ENCODE assay signal across 8 cellular contexts in genomic region chr3:150602426-150603089, GRCh38. TPM values are rescaled to one million over a fixed set of nuclear protein-coding genes. Genes with fewer than 3 reads are reported as not detected.
DNase-seq lines count a peak whose midpoint lies in the region; ATAC-seq, FAIRE-seq and TF ChIP-seq lines count a peak whose summit lies in the region.

No MANE protein-coding gene starts in this region.

- H3K27me3 Mint-ChIP-seq in activated CD4-positive, alpha-beta T cell treated with anti-CD3 and anti-CD28 coated beads, Interleukin-2, amount 10 ng/mL, durations not matched to agents 7 days and 5 days: no peaks in the 10 kb centered on the region
- H3K27me3 Mint-ChIP-seq in activated naive CD8-positive, alpha-beta T cell: no peaks in the 10 kb centered on the region

- POLR2A ChIA-PET in activated CD4-positive, alpha-beta T cell treated with anti-CD3 and anti-CD28 coated beads, Interleukin-2, amount 10 ng/mL, durations not matched to agents 7 days and 5 days (lab: Charles Lee): interaction anchor here (0.6 to 1.2 kb wide), 5 partner anchors 8 to 101 kb away, joined by 5 to 6 read pairs (median 5); partner anchors contain the start of genes EIF2A, ERICH6 and SERP1

- H3K9me3 ChIP-seq in keratinocyte (ENCODE audit: control insufficient read depth, low read depth, low read length) (no peaks in the 10 kb centered on the region), testis (no peaks in the 10 kb centered on the region)

- H3K4me2 ChIP-seq in keratinocyte (ENCODE audit: control insufficient read depth, extremely low read depth, insufficient read depth, low read depth, low read length): peak overlapping the region; percentile 84

- dilution Hi-C loops in keratinocyte (cut with MboI; ENCODE audit: extremely low pct_ligation_motif_present, low sequenced_read_pairs): no loop called here

- H4K20me1 ChIP-seq in keratinocyte (ENCODE audit: control insufficient read depth, extremely low read depth, insufficient read depth, low read length): peaks cover 4% of the 10 kb centered on the region

- H3K9me3 Mint-ChIP-seq in activated CD4-positive, alpha-beta T cell treated with anti-CD3 and anti-CD28 coated beads, Interleukin-2, amount 10 ng/mL, durations not matched to agents 7 days and 5 days: no peaks in the 10 kb centered on the region
- H3K9me3 Mint-ChIP-seq in activated naive CD8-positive, alpha-beta T cell (ENCODE audit: low read depth): no peaks in the 10 kb centered on the region

- H3K4me3 ChIP-seq in keratinocyte (ENCODE audit: control insufficient read depth in 2 of 3, extremely low read depth in 1 of 3, insufficient read depth in 2 of 3, low read depth in 1 of 3, low read length in 3 of 3) (peak overlapping the region; percentile 63 to 89 (median 80)), testis (peak overlapping the region; percentile 71 to 86)

- TF ChIP-seq CTCF in keratinocyte (optimal IDR thresholded peaks at IDR 0.05 in 1 of 3, IDR thresholded peaks at IDR 0.05 in 1 of 3, conservative IDR thresholded peaks at IDR 0.05 in 1 of 3; ENCODE audit: extremely low read depth in 1 of 3, insufficient read depth in 2 of 3, low read length in 3 of 3): no peak
- no peak for TF ChIP-seq CTCF in testis (IDR thresholded peaks at IDR 0.05)

- peak overlapping the region; percentile 98 for H3K4me3 Mint-ChIP-seq in activated CD4-positive, alpha-beta T cell treated with anti-CD3 and anti-CD28 coated beads, Interleukin-2, amount 10 ng/mL, durations not matched to agents 7 days and 5 days
- H3K4me3 Mint-ChIP-seq in activated naive CD8-positive, alpha-beta T cell: peak overlapping the region; percentile 98

- peak overlapping the region; percentile 80 for H3K9ac ChIP-seq in keratinocyte (ENCODE audit: control insufficient read depth, extremely low read depth, insufficient read depth, low read length)

- peaks cover 0 to 9% of the 10 kb centered on the region in 2 experiments for H3K36me3 ChIP-seq in keratinocyte (ENCODE audit: control insufficient read depth in 2 of 2, extremely low read depth in 1 of 2, insufficient read depth in 2 of 2, low read length in 2 of 2)
- no peaks in the 10 kb centered on the region for H3K36me3 ChIP-seq in testis (ENCODE audit: low read depth, missing control alignments)

- TF ChIP-seq POLR2A in testis (IDR thresholded peaks at IDR 0.05): no peak

- peaks cover 37% of the 10 kb centered on the region for H3K36me3 Mint-ChIP-seq in activated CD4-positive, alpha-beta T cell treated with anti-CD3 and anti-CD28 coated beads, Interleukin-2, amount 10 ng/mL, durations not matched to agents 7 days and 5 days (ENCODE audit: low read depth)
- peaks cover 18% of the 10 kb centered on the region for H3K36me3 Mint-ChIP-seq in activated naive CD8-positive, alpha-beta T cell

- H3K4me1 ChIP-seq in keratinocyte (ENCODE audit: control insufficient read depth, extremely low read depth, insufficient read depth, low read length) (peaks cover 42% of the 10 kb centered on the region), testis (peaks cover 13% of the 10 kb centered on the region)

- H3K27me3 ChIP-seq in keratinocyte (ENCODE audit: control insufficient read depth, extremely low read depth, insufficient read depth, low read length): no peaks in the 10 kb centered on the region
- H3K27me3 ChIP-seq in testis: no peaks in the 10 kb centered on the region

- no peak for FAIRE-seq in keratinocyte (lab: Jason Lieb, UNC)

- peaks cover 78% of the 10 kb centered on the region for H3K79me2 ChIP-seq in keratinocyte (ENCODE audit: control insufficient read depth, insufficient read depth, low read length)

- WGBS in testis, 2 donors: 28 to 34% methylated on average over 5 of the region's 5 CpGs

- ATAC-seq in HG03103 (IDR thresholded peaks at IDR 0.05; ENCODE audit: low read depth, unreplicated experiment): peak; percentile 4

- H3K27ac Mint-ChIP-seq in activated CD4-positive, alpha-beta T cell treated with anti-CD3 and anti-CD28 coated beads, Interleukin-2, amount 10 ng/mL, durations not matched to agents 7 days and 5 days: peak overlapping the region; percentile 98
- peak overlapping the region; percentile 98 for H3K27ac Mint-ChIP-seq in activated naive CD8-positive, alpha-beta T cell

- H3K9me1 ChIP-seq in keratinocyte (ENCODE audit: control insufficient read depth, extremely low read depth, insufficient read depth, low read length): no peaks in the 10 kb centered on the region

- H2AFZ ChIP-seq in keratinocyte (ENCODE audit: control insufficient read depth, low read length): no peak overlapping the region

- DNase-seq in activated CD4-positive, alpha-beta T cell treated with anti-CD3 and anti-CD28 coated beads, Interleukin-2, amount 10 ng/mL, durations not matched to agents 7 days and 5 days: no peak
- no peak for DNase-seq in activated CD4-positive, alpha-beta T cell treated with anti-CD3 and anti-CD28 coated beads for 1 hour
- no peak for DNase-seq in keratinocyte (ENCODE audit: low read depth, low spot score)
- DNase-seq in testis: no peak
- no peak for DNase-seq in GM03348 (ENCODE audit: low spot score)
- DNase-seq in cerebellar cortex (ENCODE audit: low spot score): no peak

- H3K27ac ChIP-seq in keratinocyte (ENCODE audit: control insufficient read depth, insufficient read depth, low read length) (peak overlapping the region; percentile 85), testis (peak overlapping the region; percentile 93 to 98)

- peaks cover 54% of the 10 kb centered on the region for H3K4me1 Mint-ChIP-seq in activated CD4-positive, alpha-beta T cell treated with anti-CD3 and anti-CD28 coated beads, Interleukin-2, amount 10 ng/mL, durations not matched to agents 7 days and 5 days
- H3K4me1 Mint-ChIP-seq in activated naive CD8-positive, alpha-beta T cell (ENCODE audit: low read depth): peaks cover 63% of the 10 kb centered on the region

- CTCF ChIA-PET in activated CD4-positive, alpha-beta T cell treated with anti-CD3 and anti-CD28 coated beads, Interleukin-2, amount 10 ng/mL, durations not matched to agents 7 days and 5 days (lab: Charles Lee): interaction anchor here (0.8 to 2.0 kb wide), 9 partner anchors 10 to 185 kb away, joined by 3 to 7 read pairs (median 3); no protein-coding TSS in a partner anchor

- intact Hi-C loops in testis (cut with DNase I; ENCODE audit: low total_unique reads): no loop called here

RNA-seq across cellular contexts. Expression of gene SELENOT, which starts 0.6 kb away (rescaled TPM):
- total RNA-seq in activated CD4-positive, alpha-beta T cell treated with anti-CD3 and anti-CD28 coated beads, Interleukin-2, amount 10 ng/mL, durations not matched to agents 7 days and 5 days: 100 to 1,000 TPM; 108 to 140 TPM
- 357 to 668 TPM (median 597 TPM) in 3 replicates for polyA plus RNA-seq in keratinocyte
- polyA plus RNA-seq in keratinocyte (2011; ENCODE audit: low read depth): 24.1 TPM
- 421 and 922 TPM in 2 replicates for polyA plus RNA-seq in keratinocyte (2011; cell fraction: cytosol; rRNA removed)
- 313 and 352 TPM in 2 replicates for polyA plus RNA-seq in keratinocyte (2011; cell fraction: nucleus; rRNA removed)
- polyA plus RNA-seq in keratinocyte (2012; ENCODE audit: low replicate concordance): 135 and 141 TPM in 2 replicates
- 285 to 581 TPM (median 504 TPM) in 3 replicates for polyA minus RNA-seq in keratinocyte
- 191 TPM for polyA minus RNA-seq in keratinocyte (2011; cell fraction: cytosol; rRNA and poly(A)+ RNA removed)
- polyA minus RNA-seq in keratinocyte (2011; cell fraction: nucleus; rRNA and poly(A)+ RNA removed): 108 and 188 TPM in 2 replicates
- 100 to 1,000 TPM; 135 to 190 TPM for total RNA-seq in testis
- polyA plus RNA-seq in testis (ENCODE audit: insufficient read depth, low read depth, low replicate concordance): 118 TPM

RNA-seq across cellular contexts. Expression of gene EIF2A, which starts 56.0 kb away (rescaled TPM):
- total RNA-seq in activated CD4-positive, alpha-beta T cell treated with anti-CD3 and anti-CD28 coated beads, Interleukin-2, amount 10 ng/mL, durations not matched to agents 7 days and 5 days: 10 to 100 TPM; 68.3 to 91.2 TPM
- 51.3 to 147 TPM (median 104 TPM) in 3 replicates for polyA plus RNA-seq in keratinocyte
- polyA plus RNA-seq in keratinocyte (2011; ENCODE audit: low read depth): 324 TPM
- polyA plus RNA-seq in keratinocyte (2011; cell fraction: cytosol; rRNA removed): 78.8 and 149 TPM in 2 replicates
- 66.7 and 83.8 TPM in 2 replicates for polyA plus RNA-seq in keratinocyte (2011; cell fraction: nucleus; rRNA removed)
- polyA plus RNA-seq in keratinocyte (2012; ENCODE audit: low replicate concordance): 50.7 and 55.3 TPM in 2 replicates
- 12.9 to 95.7 TPM (median 71.7 TPM) in 3 replicates for polyA minus RNA-seq in keratinocyte
- 24.6 TPM for polyA minus RNA-seq in keratinocyte (2011; cell fraction: cytosol; rRNA and poly(A)+ RNA removed)
- polyA minus RNA-seq in keratinocyte (2011; cell fraction: nucleus; rRNA and poly(A)+ RNA removed): 25.0 and 35.0 TPM in 2 replicates
- total RNA-seq in testis: 10 to 100 TPM; 70.8 to 83.2 TPM
- polyA plus RNA-seq in testis (ENCODE audit: insufficient read depth, low read depth, low replicate concordance): 32.1 TPM

RNA-seq across cellular contexts. Expression of gene SERP1, which starts 56.3 kb away (rescaled TPM):
- 10 to 100 TPM; 79.9 to 83.5 TPM for total RNA-seq in activated CD4-positive, alpha-beta T cell treated with anti-CD3 and anti-CD28 coated beads, Interleukin-2, amount 10 ng/mL, durations not matched to agents 7 days and 5 days
- polyA plus RNA-seq in keratinocyte: 56.2 to 84.2 TPM (median 61.8 TPM) in 3 replicates
- 69.5 TPM for polyA plus RNA-seq in keratinocyte (2011; ENCODE audit: low read depth)
- 55.0 and 91.6 TPM in 2 replicates for polyA plus RNA-seq in keratinocyte (2011; cell fraction: cytosol; rRNA removed)
- 44.8 and 58.8 TPM in 2 replicates for polyA plus RNA-seq in keratinocyte (2011; cell fraction: nucleus; rRNA removed)
- 84.6 and 89.6 TPM in 2 replicates for polyA plus RNA-seq in keratinocyte (2012; ENCODE audit: low replicate concordance)
- 13.7 to 47.3 TPM (median 26.0 TPM) in 3 replicates for polyA minus RNA-seq in keratinocyte
- 211 TPM for polyA minus RNA-seq in keratinocyte (2011; cell fraction: cytosol; rRNA and poly(A)+ RNA removed)
- polyA minus RNA-seq in keratinocyte (2011; cell fraction: nucleus; rRNA and poly(A)+ RNA removed): 46.6 and 49.6 TPM in 2 replicates
- 100 to 1,000 TPM; 206 to 219 TPM for total RNA-seq in testis
- 71.6 TPM for polyA plus RNA-seq in testis (ENCODE audit: insufficient read depth, low read depth, low replicate concordance)
